In genomic region chr16:10309271-10309932, GRCh38 we compare ENCODE assay signal across 21 cellular contexts.
"Had no signal": no experiment of that assay in that cellular context is flagged by ENCODE, and none has a peak within 500 bp of the region (broad histone marks: within the 10 kb centered on the region; RNA-seq: fewer than 3 reads in every experiment).

No MANE protein-coding gene starts in this region.

- DNase-seq: activated CD4-positive, alpha-beta T cell treated with anti-CD3 and anti-CD28 coated beads, Interleukin-2, amount 50 U/mL, for 4 hours; activated naive CD8-positive, alpha-beta T cell treated with anti-CD3 and anti-CD28 coated beads, Interleukin-2, amount 10 ng/mL, durations not matched to agents 7 days and 5 days; activated T-cell treated with anti-CD3 and anti-CD28 coated beads for 4 hours; amygdala; caudate nucleus; dorsolateral prefrontal cortex; kidney; left lung; mucosa of descending colon; naive B cell; stimulated activated CD4-positive, alpha-beta T cell treated with anti-CD3 and anti-CD28 coated beads, Interleukin-12 subunit alpha, Interleukin-12 subunit beta, amount 100 ng/mL, for 4 hours; stimulated activated CD4-positive, alpha-beta T cell treated with anti-CD3 and anti-CD28 coated beads, Interleukin-1b, Interleukin-23, amount 100 ng/mL, for 48 hours; stimulated activated naive CD8-positive, alpha-beta T cell treated with anti-CD3 and anti-CD28 coated beads, Interleukin-15, amount 100 ng/mL, for 72 hours; T-helper 2 cell; upper lobe of right lung; WERI-Rb-1 had no signal

- H3K27me3 ChIP-seq: dorsolateral prefrontal cortex, left lung, neural progenitor cell, upper lobe of right lung had no signal

- ATAC-seq: left lung; mucosa of descending colon; stimulated activated naive CD8-positive, alpha-beta T cell treated with anti-CD3 and anti-CD28 coated beads, Interleukin-15, amount 100 ng/mL, for 72 hours; upper lobe of right lung had no signal

- FAIRE-seq: frontal cortex, kidney had no signal

- H3K36me3 Mint-ChIP-seq: activated naive CD8-positive, alpha-beta T cell treated with anti-CD3 and anti-CD28 coated beads, Interleukin-2, amount 10 ng/mL, durations not matched to agents 7 days and 5 days; naive B cell; neural progenitor cell had no signal

- H3K4me2 ChIP-seq: neural progenitor cell had no signal

- H3K27me3 Mint-ChIP-seq: activated naive CD8-positive, alpha-beta T cell treated with anti-CD3 and anti-CD28 coated beads, Interleukin-2, amount 10 ng/mL, durations not matched to agents 7 days and 5 days; naive B cell; progenitor cell of endocrine pancreas; stimulated activated naive CD8-positive, alpha-beta T cell treated with anti-CD3 and anti-CD28 coated beads, Interleukin-15, amount 100 ng/mL, for 72 hours had no signal

- H2AFZ ChIP-seq: neural progenitor cell had no signal

- H3K4me1 ChIP-seq: left lung, neural progenitor cell, upper lobe of right lung had no signal

- H3K36me3 ChIP-seq: left lung, neural progenitor cell, thoracic aorta, upper lobe of right lung, WERI-Rb-1 had no signal

- H3K4me1 Mint-ChIP-seq: neural progenitor cell; stimulated activated naive CD8-positive, alpha-beta T cell treated with anti-CD3 and anti-CD28 coated beads, Interleukin-15, amount 100 ng/mL, for 72 hours had no signal

- H3K27ac Mint-ChIP-seq: activated naive CD8-positive, alpha-beta T cell treated with anti-CD3 and anti-CD28 coated beads, Interleukin-2, amount 10 ng/mL, durations not matched to agents 7 days and 5 days; activated T-helper 1 cell treated with anti-CD3 and anti-CD28 coated beads, Interleukin-12 subunit alpha, Interleukin-12 subunit beta, Interleukin-2, Interleukin-4 antibody, amounts not matched to agents 30 ng/mL and 10 ng/mL and 1 ng/mL, durations not matched to agents 14 hours and 24 hours and 36 hours; neural progenitor cell; progenitor cell of endocrine pancreas had no signal

- H3K4me3 ChIP-seq: dorsolateral prefrontal cortex, left lung, mucosa of descending colon, neural progenitor cell, thoracic aorta, upper lobe of right lung had no signal

- H3K27ac ChIP-seq: dorsolateral prefrontal cortex, left lung, neural progenitor cell, thoracic aorta, upper lobe of right lung, WERI-Rb-1 had no signal

- H3K9ac ChIP-seq: neural progenitor cell had no signal

- H3K9me3 ChIP-seq: left lung, mucosa of descending colon, thoracic aorta, upper lobe of right lung had no signal

- H3K4me3 Mint-ChIP-seq: activated naive CD8-positive, alpha-beta T cell treated with anti-CD3 and anti-CD28 coated beads, Interleukin-2, amount 10 ng/mL, durations not matched to agents 7 days and 5 days; activated T-helper 1 cell treated with anti-CD3 and anti-CD28 coated beads, Interleukin-12 subunit alpha, Interleukin-12 subunit beta, Interleukin-2, Interleukin-4 antibody, amounts not matched to agents 30 ng/mL and 10 ng/mL and 1 ng/mL, durations not matched to agents 14 hours and 24 hours and 36 hours; neural progenitor cell; stimulated activated naive CD8-positive, alpha-beta T cell treated with anti-CD3 and anti-CD28 coated beads, Interleukin-15, amount 100 ng/mL, for 72 hours had no signal

- H3K9me3 Mint-ChIP-seq: activated T-helper 1 cell treated with anti-CD3 and anti-CD28 coated beads, Interleukin-12 subunit alpha, Interleukin-12 subunit beta, Interleukin-2, Interleukin-4 antibody, amounts not matched to agents 30 ng/mL and 10 ng/mL and 1 ng/mL, durations not matched to agents 14 hours and 24 hours and 36 hours; naive B cell; neural progenitor cell; stimulated activated naive CD8-positive, alpha-beta T cell treated with anti-CD3 and anti-CD28 coated beads, Interleukin-15, amount 100 ng/mL, for 72 hours had no signal
